ENCODE assay signal across 8 cellular contexts in the genomic region with DNA sequence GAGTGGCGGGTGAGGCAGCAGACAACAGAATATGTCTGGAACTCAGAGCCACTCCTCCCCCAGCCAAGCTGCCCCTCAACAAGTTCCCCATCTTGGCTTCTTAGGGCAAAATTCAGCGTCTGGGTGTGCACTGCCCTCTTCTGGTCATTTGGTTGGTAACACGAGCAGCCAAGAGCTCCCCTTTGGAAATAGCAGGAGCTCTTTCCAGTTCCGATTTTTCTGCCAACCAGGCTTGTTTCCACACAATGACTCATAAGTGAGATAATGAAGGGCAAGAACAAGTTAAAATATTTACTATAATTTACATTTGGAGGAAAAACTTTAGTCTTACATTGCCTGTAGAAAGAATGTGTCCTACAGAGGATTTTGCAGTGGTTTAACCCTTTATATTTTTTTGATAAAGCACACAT.
A peak's percentile ranks its signal among the peaks of the same experiment; 100 is the strongest.
DNase-seq lines count a peak whose midpoint lies in the region; ATAC-seq, FAIRE-seq and TF ChIP-seq lines count a peak whose summit lies in the region.

No MANE protein-coding gene starts in this region.

- no peaks in the 10 kb centered on the region for H3K27me3 ChIP-seq in Loucy (ENCODE audit: insufficient read depth, low read length, poor library complexity, severe bottlenecking)
- no peaks in the 10 kb centered on the region for H3K27me3 ChIP-seq in breast epithelium

- no peak for TF ChIP-seq POLR2A in breast epithelium (IDR thresholded peaks at IDR 0.05)

- no peaks in the 10 kb centered on the region for H3K9me3 Mint-ChIP-seq in T-helper 2 cell treated with Interferon-gamma antibody and Interleukin-4, amounts not matched to agents 5 μg/mL and 100 μg/mL, for 36 hours

- H3K36me3 ChIP-seq in Loucy (ENCODE audit: insufficient read depth, low read length) (no peaks in the 10 kb centered on the region), breast epithelium (no peaks in the 10 kb centered on the region)

- intact Hi-C loops in breast epithelium (cut with DNase I; ENCODE audit: low total_unique reads), result no loop called here

- no peaks in the 10 kb centered on the region for H4K20me1 ChIP-seq in Loucy (ENCODE audit: insufficient read depth, low read length, poor library complexity, severe bottlenecking)

- no peak overlapping the region for H3K4me3 Mint-ChIP-seq in T-helper 2 cell treated with Interferon-gamma antibody and Interleukin-4, amounts not matched to agents 5 μg/mL and 100 μg/mL, for 36 hours

- H3K9ac ChIP-seq in Loucy (ENCODE audit: low read depth, low read length, poor library complexity, severe bottlenecking), result no peak overlapping the region

- no peaks in the 10 kb centered on the region for H3K9me2 ChIP-seq in Loucy (replicated peaks; ENCODE audit: low read depth, low read length)

- H3K4me3 ChIP-seq in Loucy (ENCODE audit: low read length, poor library complexity, severe bottlenecking) (no peak overlapping the region), breast epithelium (no peak overlapping the region)

- H2AFZ ChIP-seq in Loucy (ENCODE audit: low read length), result no peak overlapping the region

- DNase-seq in C1 segment of cervical spinal cord (lab: John Stamatoyannopoulos, UW) (peak in 11 of 14 donors; percentile 14 to 70 (median 29)), SHP77 (lab: John Stamatoyannopoulos, UW) (peak; percentile 47 to 53), breast epithelium (ENCODE audit: low spot score in 2 of 2) (peak in 1 of 2 donors; percentile 31)
- peak; percentile 47 for DNase-seq in stimulated activated CD4-positive, alpha-beta T cell treated with anti-CD3 and anti-CD28 coated beads, Interleukin-15, amount 100 ng/mL, for 24 hours
- DNase-seq in T-helper 2 cell treated with Interferon-gamma antibody and Interleukin-4, amounts not matched to agents 5 μg/mL and 100 μg/mL, for 36 hours (ENCODE audit: low spot score), result no peak

- TF ChIP-seq CTCF in Loucy (conservative IDR thresholded peaks at IDR 0.05; ENCODE audit: low read length), result peak; percentile 88
- peak; percentile 34 to 70 (median 58) for TF ChIP-seq CTCF in breast epithelium (IDR thresholded peaks at IDR 0.05)

- H3K4me2 ChIP-seq in Loucy (ENCODE audit: low read depth, low read length, poor library complexity, severe bottlenecking), result no peak overlapping the region

- no peaks in the 10 kb centered on the region for H3F3A ChIP-seq in Loucy (ENCODE audit: low read depth)

- H3K27ac Mint-ChIP-seq in T-helper 2 cell treated with Interferon-gamma antibody and Interleukin-4, amounts not matched to agents 5 μg/mL and 100 μg/mL, for 36 hours, result no peak overlapping the region

- H3K9me3 ChIP-seq in Loucy (ENCODE audit: insufficient read depth, low read depth, low read length), result no peaks in the 10 kb centered on the region
- H3K9me3 ChIP-seq in breast epithelium, result no peaks in the 10 kb centered on the region

- no peaks in the 10 kb centered on the region for H3K4me1 ChIP-seq in Loucy (ENCODE audit: insufficient read depth, low read length, poor library complexity, severe bottlenecking)
- H3K4me1 ChIP-seq in breast epithelium, result no peaks in the 10 kb centered on the region

- peaks cover 7% of the 10 kb centered on the region for H3K27me3 Mint-ChIP-seq in T-helper 2 cell treated with Interferon-gamma antibody and Interleukin-4, amounts not matched to agents 5 μg/mL and 100 μg/mL, for 36 hours (ENCODE audit: low read depth)

- no peak overlapping the region for H3K27ac ChIP-seq in breast epithelium

- no peaks in the 10 kb centered on the region for H3K4me1 Mint-ChIP-seq in T-helper 2 cell treated with Interferon-gamma antibody and Interleukin-4, amounts not matched to agents 5 μg/mL and 100 μg/mL, for 36 hours (ENCODE audit: low read depth)

- FAIRE-seq in islet of Langerhans (lab: Jason Lieb, UNC), result peak; percentile 88

- H3K79me2 ChIP-seq in Loucy (ENCODE audit: insufficient read depth, low read length), result no peaks in the 10 kb centered on the region

- ATAC-seq in GM18867 (IDR thresholded peaks at IDR 0.05; ENCODE audit: unreplicated experiment), result peak; percentile 75

- no peaks in the 10 kb centered on the region for H3K36me3 Mint-ChIP-seq in T-helper 2 cell treated with Interferon-gamma antibody and Interleukin-4, amounts not matched to agents 5 μg/mL and 100 μg/mL, for 36 hours (ENCODE audit: low read depth)
